In genomic region chr3:153138267-153139210, GRCh38 we compare ENCODE assay signal across 9 cellular contexts. TPM values are rescaled to one million over a fixed set of nuclear protein-coding genes. Genes with fewer than 3 reads are reported as not detected.
A peak's percentile ranks its signal among the peaks of the same experiment; 100 is the strongest.
DNase-seq lines count a peak whose midpoint lies in the region; ATAC-seq and TF ChIP-seq lines count a peak whose summit lies in the region.
"Had no signal": no experiment of that assay in that cellular context is flagged by ENCODE, and none has a peak within 500 bp of the region (broad histone marks: within the 10 kb centered on the region; RNA-seq: fewer than 3 reads in every experiment).

No MANE protein-coding gene starts in this region.

- DNase-seq in H9 (peak; percentile 33), adrenal gland (peak; percentile 24 to 70 (median 62)), left lobe of liver (ENCODE audit: low spot score) (peak; percentile 51), cortex of kidney (lab: John Stamatoyannopoulos, UW) (no peak)
- DNase-seq in stimulated activated naive B cell treated with anti-CD40 and anti-IgM and Interleukin-4, amounts not matched to agents 10 μg/mL and 1 μg/mL and 100 μg/mL, for 72 hours = peak; percentile 13

- H3K27ac Mint-ChIP-seq in H9 = peak overlapping the region in 1 of 3 experiments; percentile 68; a peak in 2 of 7 replicates
- peak overlapping the region; percentile 37 for H3K27ac Mint-ChIP-seq in stimulated activated naive B cell treated with anti-CD40 and anti-IgM and Interleukin-4, amounts not matched to agents 10 μg/mL and 1 μg/mL and 100 μg/mL, for 72 hours

- H3K27me3 Mint-ChIP-seq in H9 (ENCODE audit: low read depth) = no peaks in the 10 kb centered on the region
- peaks cover 0 to 3% of the 10 kb centered on the region in 2 donors for H3K27me3 Mint-ChIP-seq in stimulated activated naive B cell treated with anti-CD40 and anti-IgM and Interleukin-4, amounts not matched to agents 10 μg/mL and 1 μg/mL and 100 μg/mL, for 72 hours
- H3K27me3 Mint-ChIP-seq: central memory CD8-positive, alpha-beta T cell had no signal

- H3K27ac ChIP-seq in H9 (ENCODE audit: insufficient read length, low read depth, low read length) (no peak overlapping the region), adrenal gland (peak overlapping the region in 2 of 5 donors; percentile 54 to 62)

- H4K8ac ChIP-seq in H9 (replicated peaks; ENCODE audit: insufficient read length, low read depth, low read length) = no peak overlapping the region

- H3K9ac ChIP-seq in H9 (ENCODE audit: extremely low read depth, insufficient read length, low read length) (no peak overlapping the region), Loucy (ENCODE audit: low read depth, low read length, poor library complexity, severe bottlenecking) (no peak overlapping the region)

- no peak overlapping the region for H4K91ac ChIP-seq in H9 (ENCODE audit: insufficient read length, low read depth, low read length)

- no peaks in the 10 kb centered on the region for H3K36me3 ChIP-seq in Loucy (ENCODE audit: insufficient read depth, low read length)
- H3K36me3 ChIP-seq in adrenal gland (replicated peaks in 1 of 2) = no peaks in the 10 kb centered on the region

- H2AFZ ChIP-seq in H9 (ENCODE audit: low read length) (no peak overlapping the region), Loucy (ENCODE audit: low read length) (0 out of 2 replicates have a peak overlapping the region, but pooled peaks have one; percentile 15)

- no peaks in the 10 kb centered on the region for H3K36me3 Mint-ChIP-seq in H9 (ENCODE audit: insufficient read depth in 1 of 3, low read depth in 3 of 3)
- H3K36me3 Mint-ChIP-seq in stimulated activated naive B cell treated with anti-CD40 and anti-IgM and Interleukin-4, amounts not matched to agents 10 μg/mL and 1 μg/mL and 100 μg/mL, for 72 hours = no peaks in the 10 kb centered on the region

- peaks cover 0 to 5% of the 10 kb centered on the region in 2 experiments; a peak in 3 of 4 replicates for H3K4me1 Mint-ChIP-seq in H9
- H3K4me1 Mint-ChIP-seq in stimulated activated naive B cell treated with anti-CD40 and anti-IgM and Interleukin-4, amounts not matched to agents 10 μg/mL and 1 μg/mL and 100 μg/mL, for 72 hours = peaks cover 6 to 18% of the 10 kb centered on the region in 2 donors

- no CpG with 5 or more reads among the region's 5 CpGs for WGBS in H9 (ENCODE audit: extremely low coverage, insufficient read length, low lambda C conversion rate)
- 48 to 64% (median 54%) methylated on average over 5 of the region's 5 CpGs for WGBS in adrenal gland, 4 donors

- no peak overlapping the region for H3K23ac ChIP-seq in H9 (ENCODE audit: insufficient read length, low read depth, low read length)

- H3K4me3 ChIP-seq in Loucy (ENCODE audit: low read length, poor library complexity, severe bottlenecking) = no peak overlapping the region
- no peak overlapping the region for H3K4me3 ChIP-seq in adrenal gland

- no peaks in the 10 kb centered on the region for H3K23me2 ChIP-seq in H9 (ENCODE audit: insufficient read length, low read depth, low read length, poor library complexity, severe bottlenecking)

- no peak overlapping the region for H2AK5ac ChIP-seq in H9 (ENCODE audit: insufficient read length, low read length)

- no peaks in the 10 kb centered on the region for H3K9me3 Mint-ChIP-seq in H9
- no peaks in the 10 kb centered on the region for H3K9me3 Mint-ChIP-seq in stimulated activated naive B cell treated with anti-CD40 and anti-IgM and Interleukin-4, amounts not matched to agents 10 μg/mL and 1 μg/mL and 100 μg/mL, for 72 hours
- H3K9me3 Mint-ChIP-seq: central memory CD8-positive, alpha-beta T cell had no signal

- TF ChIP-seq POLR2A in GM18505 (IDR thresholded peaks at IDR 0.05; ENCODE audit: borderline replicate concordance, extremely low read depth, insufficient read depth, insufficient read length) (no peak), adrenal gland (IDR thresholded peaks at IDR 0.05) (no peak)

- H4K5ac ChIP-seq in H9 (ENCODE audit: insufficient read length, low read depth, low read length) = no peak overlapping the region

- H2BK120ac ChIP-seq in H9 (ENCODE audit: low read depth, low read length, poor library complexity, severe bottlenecking) = no peak overlapping the region

- H2BK20ac ChIP-seq in H9 (ENCODE audit: low read depth, low read length, poor library complexity, severe bottlenecking) = no peak overlapping the region

- intact Hi-C loops in adrenal gland (cut with DNase I) = loop anchor here in 1 of 2 donors (10.0 kb wide), 1 partner anchor 74 kb away; no protein-coding TSS in a partner anchor

- H3K4me2 ChIP-seq in H9 (ENCODE audit: insufficient read depth, insufficient read length, low read length) (no peak overlapping the region), Loucy (ENCODE audit: low read depth, low read length, poor library complexity, severe bottlenecking) (no peak overlapping the region)

- TF ChIP-seq CTCF in H9 (conservative IDR thresholded peaks at IDR 0.05) = no peak
- no peak for TF ChIP-seq CTCF in Loucy (conservative IDR thresholded peaks at IDR 0.05; ENCODE audit: low read length)
- no peak for TF ChIP-seq CTCF in adrenal gland (IDR thresholded peaks at IDR 0.05)

- H3K79me1 ChIP-seq in H9 (ENCODE audit: insufficient read depth, low read depth, low read length, poor library complexity, severe bottlenecking) = no peaks in the 10 kb centered on the region

- no peak overlapping the region for H2BK5ac ChIP-seq in H9 (ENCODE audit: insufficient read length, low read length)

- H3K18ac ChIP-seq in H9 (ENCODE audit: insufficient read length, low read depth, low read length) = no peak overlapping the region

- H3K27me3 ChIP-seq in H9 (ENCODE audit: insufficient read depth, low read length) (no peaks in the 10 kb centered on the region), Loucy (ENCODE audit: insufficient read depth, low read length, poor library complexity, severe bottlenecking) (no peaks in the 10 kb centered on the region), adrenal gland (no peaks in the 10 kb centered on the region)

- H3K4ac ChIP-seq in H9 (ENCODE audit: low read depth, low read length) = no peak overlapping the region

- H3F3A ChIP-seq in Loucy (ENCODE audit: low read depth) = peaks cover 5% of the 10 kb centered on the region; the same call in 1 of the 2 replicates

- no peaks in the 10 kb centered on the region for H3K4me1 ChIP-seq in H9 (ENCODE audit: insufficient read depth, low read length)
- peaks cover 30% of the 10 kb centered on the region for H3K4me1 ChIP-seq in Loucy (ENCODE audit: insufficient read depth, low read length, poor library complexity, severe bottlenecking)
- H3K4me1 ChIP-seq in adrenal gland (replicated peaks in 1 of 2) = no peaks in the 10 kb centered on the region

- no peak overlapping the region for H3T11ph ChIP-seq in H9 (ENCODE audit: low read length)

- no peak overlapping the region for H2BK12ac ChIP-seq in H9 (ENCODE audit: insufficient read length, low read depth, low read length)

- H2BK15ac ChIP-seq in H9 (ENCODE audit: low read depth, low read length) = no peak overlapping the region

- H3K9me3 ChIP-seq in H9 (ENCODE audit: control insufficient read depth, low read depth, low read length) (no peaks in the 10 kb centered on the region), Loucy (ENCODE audit: insufficient read depth, low read depth, low read length) (no peaks in the 10 kb centered on the region), adrenal gland (replicated peaks in 1 of 3) (no peaks in the 10 kb centered on the region)

- no peaks in the 10 kb centered on the region for H3K9me2 ChIP-seq in Loucy (replicated peaks; ENCODE audit: low read depth, low read length)

- no peaks in the 10 kb centered on the region for H4K20me1 ChIP-seq in H9 (ENCODE audit: control insufficient read depth, insufficient read depth, insufficient read length)
- H4K20me1 ChIP-seq in Loucy (ENCODE audit: insufficient read depth, low read length, poor library complexity, severe bottlenecking) = no peaks in the 10 kb centered on the region

- H3K79me2 ChIP-seq in H9 (ENCODE audit: insufficient read depth, low read length) = no peaks in the 10 kb centered on the region
- H3K79me2 ChIP-seq in Loucy (ENCODE audit: insufficient read depth, low read length) = no peaks in the 10 kb centered on the region

- H3K14ac ChIP-seq in H9 (ENCODE audit: insufficient read depth, low read length) = no peak overlapping the region

- H3K4me3 Mint-ChIP-seq in H9 = no peak overlapping the region
- H3K4me3 Mint-ChIP-seq in stimulated activated naive B cell treated with anti-CD40 and anti-IgM and Interleukin-4, amounts not matched to agents 10 μg/mL and 1 μg/mL and 100 μg/mL, for 72 hours = no peak overlapping the region
- H3K4me3 Mint-ChIP-seq: central memory CD8-positive, alpha-beta T cell had no signal

- peak; percentile 69 for ATAC-seq in GM18505 (IDR thresholded peaks at IDR 0.05; ENCODE audit: unreplicated experiment)
- peak; percentile 73 for ATAC-seq in left lobe of liver
- ATAC-seq in stimulated activated naive B cell treated with anti-CD40 and anti-IgM and Interleukin-4, amounts not matched to agents 10 μg/mL and 1 μg/mL and 100 μg/mL, for 72 hours (replicated peaks) = peak; percentile 49 to 63
- no peak for ATAC-seq in HG03135 (IDR thresholded peaks at IDR 0.05; ENCODE audit: unreplicated experiment)

- no peak overlapping the region for H3K56ac ChIP-seq in H9 (ENCODE audit: insufficient read length, low read depth, low read length)

RNA-seq across cellular contexts. Expression of gene RAP2B, which starts 23.5 kb away (rescaled TPM):
- 18.2 and 18.7 TPM in 2 replicates for total RNA-seq in H9 (2021)
- total RNA-seq in adrenal gland = 10 to 100 TPM in 7 of 8 donors, 1 to 10 TPM in 1; 9.2 to 25.1 (median 11.7) TPM
- 1 to 10 TPM; 2.9 to 4.8 (median 2.9) TPM for polyA plus RNA-seq in adrenal gland
- 3.1 TPM for total RNA-seq in left lobe of liver
